ENCODE assay signal across 11 cellular contexts in genomic region chr10:15715619-15716227, GRCh38. TPM values are rescaled to one million over a fixed set of nuclear protein-coding genes. Genes with fewer than 3 reads are reported as not detected.
DNase-seq lines count a peak whose midpoint lies in the region; ATAC-seq, FAIRE-seq and TF ChIP-seq lines count a peak whose summit lies in the region.
"Had no signal": no experiment of that assay in that cellular context is flagged by ENCODE, and none has a peak within 500 bp of the region (broad histone marks: within the 10 kb centered on the region; RNA-seq: fewer than 3 reads in every experiment).

No MANE protein-coding gene starts in this region.

- H3K9me3 ChIP-seq in right lobe of liver = no peaks in the 10 kb centered on the region
- no peaks in the 10 kb centered on the region for H3K9me3 ChIP-seq in MG63
- H3K9me3 ChIP-seq: Peyer's patch had no signal

- H3K4me3 Mint-ChIP-seq in HFFc6 = no peak overlapping the region
- H3K4me3 Mint-ChIP-seq: activated naive CD4-positive, alpha-beta T cell treated with anti-CD3 and anti-CD28 coated beads, Interleukin-2, amount 10 ng/mL, durations not matched to agents 7 days and 5 days; stimulated activated memory B cell treated with anti-CD40 and anti-IgM and Interleukin-4, amounts not matched to agents 10 μg/mL and 1 μg/mL and 100 μg/mL, for 72 hours had no signal

- no peak for FAIRE-seq in bronchial epithelial cell (lab: Jason Lieb, UNC)

- no peak overlapping the region for H3K27ac Mint-ChIP-seq in HFFc6
- H3K27ac Mint-ChIP-seq: activated naive CD4-positive, alpha-beta T cell treated with anti-CD3 and anti-CD28 coated beads, Interleukin-2, amount 10 ng/mL, durations not matched to agents 7 days and 5 days; stimulated activated memory B cell treated with anti-CD40 and anti-IgM and Interleukin-4, amounts not matched to agents 10 μg/mL and 1 μg/mL and 100 μg/mL, for 72 hours had no signal

- intact Hi-C loops in right lobe of liver (cut with DNase I) = no loop called here

- no peaks in the 10 kb centered on the region for H3K36me3 Mint-ChIP-seq in HFFc6 (ENCODE audit: low read depth)
- H3K36me3 Mint-ChIP-seq: activated naive CD4-positive, alpha-beta T cell treated with anti-CD3 and anti-CD28 coated beads, Interleukin-2, amount 10 ng/mL, durations not matched to agents 7 days and 5 days; stimulated activated memory B cell treated with anti-CD40 and anti-IgM and Interleukin-4, amounts not matched to agents 10 μg/mL and 1 μg/mL and 100 μg/mL, for 72 hours had no signal

- H3K27me3 Mint-ChIP-seq in HFFc6 (ENCODE audit: insufficient read depth) = peaks cover 23% of the 10 kb centered on the region

- ATAC-seq in right lobe of liver = peak in 3 of 4 donors; percentile 36 to 62 (median 52)
- ATAC-seq: stimulated activated memory B cell treated with anti-CD40 and anti-IgM and Interleukin-4, amounts not matched to agents 10 μg/mL and 1 μg/mL and 100 μg/mL, for 72 hours had no signal

- no peak overlapping the region for H3K4me3 ChIP-seq in AG09309 (ENCODE audit: control insufficient read depth, low read depth, low read length)
- H3K4me3 ChIP-seq in bronchial epithelial cell (ENCODE audit: low read depth, low read length) = no peak overlapping the region
- no peak overlapping the region for H3K4me3 ChIP-seq in right lobe of liver
- no peak overlapping the region for H3K4me3 ChIP-seq in MG63
- H3K4me3 ChIP-seq: Peyer's patch had no signal

- no peak overlapping the region for H3K27ac ChIP-seq in right lobe of liver
- H3K27ac ChIP-seq: Peyer's patch had no signal

- TF ChIP-seq CTCF in AG09309 (IDR thresholded peaks at IDR 0.05; ENCODE audit: control insufficient read depth, insufficient read depth, low read depth, low read length, missing control alignments) (peak; percentile 77), HFFc6 (IDR thresholded peaks at IDR 0.05) (peak; percentile 80), bronchial epithelial cell (IDR thresholded peaks at IDR 0.05; ENCODE audit: insufficient read depth, low read length, severe bottlenecking) (peak; percentile 30), right lobe of liver (IDR thresholded peaks at IDR 0.05) (peak; percentile 19 to 42 (median 30))

- H3K36me3 ChIP-seq in bronchial epithelial cell (ENCODE audit: control insufficient read depth, insufficient read depth, low read length) (no peaks in the 10 kb centered on the region), right lobe of liver (no peaks in the 10 kb centered on the region), MG63 (no peaks in the 10 kb centered on the region)
- H3K36me3 ChIP-seq: Peyer's patch had no signal

- no peak for TF ChIP-seq POLR2A in right lobe of liver (IDR thresholded peaks at IDR 0.05)

- H3K9me3 Mint-ChIP-seq in HFFc6 = no peaks in the 10 kb centered on the region
- H3K9me3 Mint-ChIP-seq: activated naive CD4-positive, alpha-beta T cell treated with anti-CD3 and anti-CD28 coated beads, Interleukin-2, amount 10 ng/mL, durations not matched to agents 7 days and 5 days; stimulated activated memory B cell treated with anti-CD40 and anti-IgM and Interleukin-4, amounts not matched to agents 10 μg/mL and 1 μg/mL and 100 μg/mL, for 72 hours had no signal

- peaks cover 16% of the 10 kb centered on the region for H3K4me1 Mint-ChIP-seq in HFFc6 (ENCODE audit: low read depth)
- H3K4me1 Mint-ChIP-seq: activated naive CD4-positive, alpha-beta T cell treated with anti-CD3 and anti-CD28 coated beads, Interleukin-2, amount 10 ng/mL, durations not matched to agents 7 days and 5 days; stimulated activated memory B cell treated with anti-CD40 and anti-IgM and Interleukin-4, amounts not matched to agents 10 μg/mL and 1 μg/mL and 100 μg/mL, for 72 hours had no signal

- 45% methylated on average over 5 of the region's 5 CpGs for WGBS in right lobe of liver (ENCODE audit: insufficient coverage, low coverage, low lambda C conversion rate, missing lambda C conversion rate)

- H3K27me3 ChIP-seq in bronchial epithelial cell (ENCODE audit: control insufficient read depth, insufficient read depth, low read length) = peaks cover 9% of the 10 kb centered on the region
- H3K27me3 ChIP-seq in right lobe of liver = peaks cover 0 to 10% of the 10 kb centered on the region in 2 donors
- peaks cover 8% of the 10 kb centered on the region; the same call in 1 of the 2 replicates for H3K27me3 ChIP-seq in MG63

- DNase-seq in AG09309 (ENCODE audit: low read depth) (no peak), HFFc6 (peak; percentile 11), bronchial epithelial cell (ENCODE audit: low read depth) (no peak), right lobe of liver (no peak), NCI-H226 (no peak), MG63 (no peak), ecto neural progenitor cell (ENCODE audit: low spot score) (no peak)
- no peak for DNase-seq in activated naive CD4-positive, alpha-beta T cell treated with Interleukin-2 at 50 U/mL for 16 hours
- DNase-seq: activated naive CD4-positive, alpha-beta T cell treated with anti-CD3 and anti-CD28 coated beads, Interleukin-2, amount 10 ng/mL, durations not matched to agents 7 days and 5 days; Peyer's patch had no signal

- no peaks in the 10 kb centered on the region for H3K4me1 ChIP-seq in right lobe of liver
- H3K4me1 ChIP-seq: Peyer's patch had no signal

RNA-seq across cellular contexts. Expression of gene ITGA8, which starts 4.0 kb away (rescaled TPM):
- not detected for total RNA-seq in HFFc6 (2021; fragmentation: NEBNext Ultra II Directional; extraction: Animal tissue kit (Norgen Biotek cat#: 25700))
- under 0.01 TPM in 1 of 2 replicates, not detected in the other for total RNA-seq in bronchial epithelial cell
- total RNA-seq in right lobe of liver = under 1 TPM; 0.18 to 0.80 (median 0.36) TPM
- 0.03 TPM in 1 of 2 replicates, not detected in the other for total RNA-seq in MG63 (2014; rRNA removed; shearing (Covaris generic); ENCODE audit: low replicate concordance)

Comparison
In these comparisons a context has a peak if more than half of its experiments do, and no peak if none do; other contexts are left out.
1. CTCF ChIP-seq: peak in every context shown above with its lines; median percentile 80 in HFFc6; 77 in AG09309; 30 in right lobe of liver; 30 in bronchial epithelial cell.